ENCODE assay signal across 1 cellular context in the genomic region with DNA sequence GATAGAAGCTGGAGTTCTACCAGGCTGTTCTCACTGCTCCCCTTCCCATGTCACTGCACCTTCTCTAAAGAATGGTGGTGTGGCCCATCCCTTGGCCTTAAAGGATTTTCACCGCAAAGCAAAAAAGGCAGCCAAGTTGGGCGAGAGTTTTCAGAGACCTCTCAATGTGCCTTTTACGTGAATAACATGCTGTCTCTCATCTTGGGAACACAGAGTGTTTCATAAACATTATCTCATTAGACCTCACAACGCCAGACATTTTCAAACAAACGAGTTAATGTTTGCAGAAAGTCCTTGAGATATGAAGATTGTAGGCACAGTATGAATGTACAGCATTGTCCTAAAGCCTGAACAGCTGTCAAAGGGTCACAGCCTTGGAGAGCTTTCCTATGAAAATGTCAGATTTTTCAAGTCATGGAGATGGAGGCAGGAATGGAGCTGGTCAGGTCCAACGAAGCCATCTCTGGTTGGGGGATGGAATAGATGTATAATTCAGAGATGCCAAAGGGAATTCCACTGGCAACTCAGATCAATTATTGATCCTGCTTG.
A peak's percentile ranks its signal among the peaks of the same experiment; 100 is the strongest.
TF ChIP-seq lines count a peak whose summit lies in the region.

No MANE protein-coding gene starts in this region.

TF ChIP-seq in HepG2, 621 proteins besides CTCF, POLR2A, EP300 and RAD21 (continues in another document):
- TF ChIP-seq, protein P1, sequence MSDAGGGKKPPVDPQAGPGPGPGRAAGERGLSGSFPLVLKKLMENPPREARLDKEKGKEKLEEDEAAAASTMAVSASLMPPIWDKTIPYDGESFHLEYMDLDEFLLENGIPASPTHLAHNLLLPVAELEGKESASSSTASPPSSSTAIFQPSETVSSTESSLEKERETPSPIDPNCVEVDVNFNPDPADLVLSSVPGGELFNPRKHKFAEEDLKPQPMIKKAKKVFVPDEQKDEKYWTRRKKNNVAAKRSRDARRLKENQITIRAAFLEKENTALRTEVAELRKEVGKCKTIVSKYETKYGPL (CRISPR knock-in tag; IDR thresholded peaks at IDR 0.05) = 0 out of 2 replicates have a peak, but pooled peaks have one; percentile 58
- TF ChIP-seq RFXANK (CRISPR knock-in tag; IDR thresholded peaks at IDR 0.05) (0 out of 2 replicates have a peak, but pooled peaks have one; percentile 32), ZFY (CRISPR knock-in tag; IDR thresholded peaks at IDR 0.05) (peak; percentile 66), WIZ (CRISPR knock-in tag; IDR thresholded peaks at IDR 0.05) (no peak), ZNF792 (CRISPR knock-in tag; IDR thresholded peaks at IDR 0.05) (peak; percentile 64; the same call in 1 of the 2 replicates), ZNF350 (CRISPR knock-in tag; IDR thresholded peaks at IDR 0.05; ENCODE audit: borderline replicate concordance, low read depth) (peak; percentile 47; the same call in 1 of the 2 replicates), ZZZ3 (CRISPR knock-in tag; IDR thresholded peaks at IDR 0.05; ENCODE audit: borderline replicate concordance) (no peak), ZMYM4 (CRISPR knock-in tag; IDR thresholded peaks at IDR 0.05) (peak; percentile 88), JUN (CRISPR knock-in tag; IDR thresholded peaks at IDR 0.05) (peak; percentile 61), RBFOX2 (IDR thresholded peaks at IDR 0.05; ENCODE audit: low read depth, low read length) (peak; percentile 39; the same call in 1 of the 2 replicates), ZNF766 (CRISPR knock-in tag; IDR thresholded peaks at IDR 0.05; ENCODE audit: borderline replicate concordance) (0 out of 2 replicates have a peak, but pooled peaks have one; percentile 59), ZNF337 (CRISPR knock-in tag; IDR thresholded peaks at IDR 0.05; ENCODE audit: borderline replicate concordance, low read depth) (peak; percentile 56; the same call in 1 of the 2 replicates), ZNF616 (CRISPR knock-in tag; IDR thresholded peaks at IDR 0.05; ENCODE audit: low read depth) (no peak), NONO (IDR thresholded peaks at IDR 0.05) (no peak), NONO (CRISPR knock-in tag; conservative IDR thresholded peaks at IDR 0.05) (no peak; the same call in 1 of the 2 replicates), KLF16 (CRISPR knock-in tag; IDR thresholded peaks at IDR 0.05) (peak in 1 of 2 experiments; percentile 91; a peak in 2 of 4 replicates), ZNF264 (CRISPR knock-in tag; IDR thresholded peaks at IDR 0.05) (peak; percentile 65; the same call in 1 of the 2 replicates), ASH2L (IDR thresholded peaks at IDR 0.05; ENCODE audit: insufficient read length, low read depth, low read length) (peak; percentile 83), SOX6 (IDR thresholded peaks at IDR 0.05) (no peak), SOX6 (CRISPR knock-in tag; IDR thresholded peaks at IDR 0.05) (peak; percentile 97), SKI (IDR thresholded peaks at IDR 0.05; ENCODE audit: partially characterized antibody) (peak; percentile 72), TCF12 (IDR thresholded peaks at IDR 0.05) (no peak), TCF12 (CRISPR knock-in tag; IDR thresholded peaks at IDR 0.05) (no peak), SIN3B (IDR thresholded peaks at IDR 0.05; ENCODE audit: low read length) (no peak), MIER3 (CRISPR knock-in tag; IDR thresholded peaks at IDR 0.05; ENCODE audit: borderline replicate concordance) (0 out of 2 replicates have a peak, but pooled peaks have one; percentile 36), ZBTB42 (CRISPR knock-in tag; IDR thresholded peaks at IDR 0.05) (no peak), FOXO1 (CRISPR knock-in tag; IDR thresholded peaks at IDR 0.05) (peak; percentile 72), TEAD2 (CRISPR knock-in tag; IDR thresholded peaks at IDR 0.05) (no peak), ZNF652 (CRISPR knock-in tag; IDR thresholded peaks at IDR 0.05; ENCODE audit: borderline replicate concordance, low read depth) (peak; percentile 56; the same call in 1 of the 2 replicates), STAG1 (CRISPR knock-in tag; IDR thresholded peaks at IDR 0.05) (peak; percentile 8), ZNF629 (CRISPR knock-in tag; conservative IDR thresholded peaks at IDR 0.05) (0 out of 2 replicates have a peak, but pooled peaks have one; percentile 24), PPARG (CRISPR knock-in tag; conservative IDR thresholded peaks at IDR 0.05) (peak; percentile 80; the same call in 1 of the 2 replicates), NFYB (CRISPR knock-in tag; IDR thresholded peaks at IDR 0.05) (no peak), BCL6 (CRISPR knock-in tag; IDR thresholded peaks at IDR 0.05) (peak; percentile 93), ZNF160 (CRISPR knock-in tag; IDR thresholded peaks at IDR 0.05) (no peak), ZBTB7B (CRISPR knock-in tag; IDR thresholded peaks at IDR 0.05) (peak; percentile 63; the same call in 1 of the 2 replicates)
- TF ChIP-seq, protein P2, sequence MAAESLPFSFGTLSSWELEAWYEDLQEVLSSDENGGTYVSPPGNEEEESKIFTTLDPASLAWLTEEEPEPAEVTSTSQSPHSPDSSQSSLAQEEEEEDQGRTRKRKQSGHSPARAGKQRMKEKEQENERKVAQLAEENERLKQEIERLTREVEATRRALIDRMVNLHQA (CRISPR knock-in tag; IDR thresholded peaks at IDR 0.05) = no peak
- TF ChIP-seq, protein P3, sequence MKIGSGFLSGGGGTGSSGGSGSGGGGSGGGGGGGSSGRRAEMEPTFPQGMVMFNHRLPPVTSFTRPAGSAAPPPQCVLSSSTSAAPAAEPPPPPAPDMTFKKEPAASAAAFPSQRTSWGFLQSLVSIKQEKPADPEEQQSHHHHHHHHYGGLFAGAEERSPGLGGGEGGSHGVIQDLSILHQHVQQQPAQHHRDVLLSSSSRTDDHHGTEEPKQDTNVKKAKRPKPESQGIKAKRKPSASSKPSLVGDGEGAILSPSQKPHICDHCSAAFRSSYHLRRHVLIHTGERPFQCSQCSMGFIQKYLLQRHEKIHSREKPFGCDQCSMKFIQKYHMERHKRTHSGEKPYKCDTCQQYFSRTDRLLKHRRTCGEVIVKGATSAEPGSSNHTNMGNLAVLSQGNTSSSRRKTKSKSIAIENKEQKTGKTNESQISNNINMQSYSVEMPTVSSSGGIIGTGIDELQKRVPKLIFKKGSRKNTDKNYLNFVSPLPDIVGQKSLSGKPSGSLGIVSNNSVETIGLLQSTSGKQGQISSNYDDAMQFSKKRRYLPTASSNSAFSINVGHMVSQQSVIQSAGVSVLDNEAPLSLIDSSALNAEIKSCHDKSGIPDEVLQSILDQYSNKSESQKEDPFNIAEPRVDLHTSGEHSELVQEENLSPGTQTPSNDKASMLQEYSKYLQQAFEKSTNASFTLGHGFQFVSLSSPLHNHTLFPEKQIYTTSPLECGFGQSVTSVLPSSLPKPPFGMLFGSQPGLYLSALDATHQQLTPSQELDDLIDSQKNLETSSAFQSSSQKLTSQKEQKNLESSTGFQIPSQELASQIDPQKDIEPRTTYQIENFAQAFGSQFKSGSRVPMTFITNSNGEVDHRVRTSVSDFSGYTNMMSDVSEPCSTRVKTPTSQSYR (CRISPR knock-in tag; IDR thresholded peaks at IDR 0.05; ENCODE audit: borderline replicate concordance) = peak; percentile 78
- TF ChIP-seq, protein P4, sequence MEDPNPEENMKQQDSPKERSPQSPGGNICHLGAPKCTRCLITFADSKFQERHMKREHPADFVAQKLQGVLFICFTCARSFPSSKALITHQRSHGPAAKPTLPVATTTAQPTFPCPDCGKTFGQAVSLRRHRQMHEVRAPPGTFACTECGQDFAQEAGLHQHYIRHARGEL (CRISPR knock-in tag; IDR thresholded peaks at IDR 0.05) = no peak
- TF ChIP-seq, protein P5, sequence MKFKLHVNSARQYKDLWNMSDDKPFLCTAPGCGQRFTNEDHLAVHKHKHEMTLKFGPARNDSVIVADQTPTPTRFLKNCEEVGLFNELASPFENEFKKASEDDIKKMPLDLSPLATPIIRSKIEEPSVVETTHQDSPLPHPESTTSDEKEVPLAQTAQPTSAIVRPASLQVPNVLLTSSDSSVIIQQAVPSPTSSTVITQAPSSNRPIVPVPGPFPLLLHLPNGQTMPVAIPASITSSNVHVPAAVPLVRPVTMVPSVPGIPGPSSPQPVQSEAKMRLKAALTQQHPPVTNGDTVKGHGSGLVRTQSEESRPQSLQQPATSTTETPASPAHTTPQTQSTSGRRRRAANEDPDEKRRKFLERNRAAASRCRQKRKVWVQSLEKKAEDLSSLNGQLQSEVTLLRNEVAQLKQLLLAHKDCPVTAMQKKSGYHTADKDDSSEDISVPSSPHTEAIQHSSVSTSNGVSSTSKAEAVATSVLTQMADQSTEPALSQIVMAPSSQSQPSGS (CRISPR knock-in tag; IDR thresholded peaks at IDR 0.05) = peak; percentile 76
- TF ChIP-seq, protein P6, sequence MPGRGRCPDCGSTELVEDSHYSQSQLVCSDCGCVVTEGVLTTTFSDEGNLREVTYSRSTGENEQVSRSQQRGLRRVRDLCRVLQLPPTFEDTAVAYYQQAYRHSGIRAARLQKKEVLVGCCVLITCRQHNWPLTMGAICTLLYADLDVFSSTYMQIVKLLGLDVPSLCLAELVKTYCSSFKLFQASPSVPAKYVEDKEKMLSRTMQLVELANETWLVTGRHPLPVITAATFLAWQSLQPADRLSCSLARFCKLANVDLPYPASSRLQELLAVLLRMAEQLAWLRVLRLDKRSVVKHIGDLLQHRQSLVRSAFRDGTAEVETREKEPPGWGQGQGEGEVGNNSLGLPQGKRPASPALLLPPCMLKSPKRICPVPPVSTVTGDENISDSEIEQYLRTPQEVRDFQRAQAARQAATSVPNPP (CRISPR knock-in tag; IDR thresholded peaks at IDR 0.05) = peak; percentile 77; the same call in 1 of the 2 replicates
- TF ChIP-seq, protein P7, sequence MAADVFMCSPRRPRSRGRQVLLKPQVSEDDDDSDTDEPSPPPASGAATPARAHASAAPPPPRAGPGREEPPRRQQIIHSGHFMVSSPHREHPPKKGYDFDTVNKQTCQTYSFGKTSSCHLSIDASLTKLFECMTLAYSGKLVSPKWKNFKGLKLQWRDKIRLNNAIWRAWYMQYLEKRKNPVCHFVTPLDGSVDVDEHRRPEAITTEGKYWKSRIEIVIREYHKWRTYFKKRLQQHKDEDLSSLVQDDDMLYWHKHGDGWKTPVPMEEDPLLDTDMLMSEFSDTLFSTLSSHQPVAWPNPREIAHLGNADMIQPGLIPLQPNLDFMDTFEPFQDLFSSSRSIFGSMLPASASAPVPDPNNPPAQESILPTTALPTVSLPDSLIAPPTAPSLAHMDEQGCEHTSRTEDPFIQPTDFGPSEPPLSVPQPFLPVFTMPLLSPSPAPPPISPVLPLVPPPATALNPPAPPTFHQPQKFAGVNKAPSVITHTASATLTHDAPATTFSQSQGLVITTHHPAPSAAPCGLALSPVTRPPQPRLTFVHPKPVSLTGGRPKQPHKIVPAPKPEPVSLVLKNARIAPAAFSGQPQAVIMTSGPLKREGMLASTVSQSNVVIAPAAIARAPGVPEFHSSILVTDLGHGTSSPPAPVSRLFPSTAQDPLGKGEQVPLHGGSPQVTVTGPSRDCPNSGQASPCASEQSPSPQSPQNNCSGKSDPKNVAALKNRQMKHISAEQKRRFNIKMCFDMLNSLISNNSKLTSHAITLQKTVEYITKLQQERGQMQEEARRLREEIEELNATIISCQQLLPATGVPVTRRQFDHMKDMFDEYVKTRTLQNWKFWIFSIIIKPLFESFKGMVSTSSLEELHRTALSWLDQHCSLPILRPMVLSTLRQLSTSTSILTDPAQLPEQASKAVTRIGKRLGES (CRISPR knock-in tag; IDR thresholded peaks at IDR 0.05; ENCODE audit: borderline replicate concordance) = no peak
- TF ChIP-seq, protein P8, sequence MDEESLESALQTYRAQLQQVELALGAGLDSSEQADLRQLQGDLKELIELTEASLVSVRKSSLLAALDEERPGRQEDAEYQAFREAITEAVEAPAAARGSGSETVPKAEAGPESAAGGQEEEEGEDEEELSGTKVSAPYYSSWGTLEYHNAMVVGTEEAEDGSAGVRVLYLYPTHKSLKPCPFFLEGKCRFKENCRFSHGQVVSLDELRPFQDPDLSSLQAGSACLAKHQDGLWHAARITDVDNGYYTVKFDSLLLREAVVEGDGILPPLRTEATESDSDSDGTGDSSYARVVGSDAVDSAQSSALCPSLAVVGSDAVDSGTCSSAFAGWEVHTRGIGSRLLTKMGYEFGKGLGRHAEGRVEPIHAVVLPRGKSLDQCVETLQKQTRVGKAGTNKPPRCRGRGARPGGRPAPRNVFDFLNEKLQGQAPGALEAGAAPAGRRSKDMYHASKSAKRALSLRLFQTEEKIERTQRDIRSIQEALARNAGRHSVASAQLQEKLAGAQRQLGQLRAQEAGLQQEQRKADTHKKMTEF (CRISPR knock-in tag; IDR thresholded peaks at IDR 0.05) = peak; percentile 93
- TF ChIP-seq, protein P9, sequence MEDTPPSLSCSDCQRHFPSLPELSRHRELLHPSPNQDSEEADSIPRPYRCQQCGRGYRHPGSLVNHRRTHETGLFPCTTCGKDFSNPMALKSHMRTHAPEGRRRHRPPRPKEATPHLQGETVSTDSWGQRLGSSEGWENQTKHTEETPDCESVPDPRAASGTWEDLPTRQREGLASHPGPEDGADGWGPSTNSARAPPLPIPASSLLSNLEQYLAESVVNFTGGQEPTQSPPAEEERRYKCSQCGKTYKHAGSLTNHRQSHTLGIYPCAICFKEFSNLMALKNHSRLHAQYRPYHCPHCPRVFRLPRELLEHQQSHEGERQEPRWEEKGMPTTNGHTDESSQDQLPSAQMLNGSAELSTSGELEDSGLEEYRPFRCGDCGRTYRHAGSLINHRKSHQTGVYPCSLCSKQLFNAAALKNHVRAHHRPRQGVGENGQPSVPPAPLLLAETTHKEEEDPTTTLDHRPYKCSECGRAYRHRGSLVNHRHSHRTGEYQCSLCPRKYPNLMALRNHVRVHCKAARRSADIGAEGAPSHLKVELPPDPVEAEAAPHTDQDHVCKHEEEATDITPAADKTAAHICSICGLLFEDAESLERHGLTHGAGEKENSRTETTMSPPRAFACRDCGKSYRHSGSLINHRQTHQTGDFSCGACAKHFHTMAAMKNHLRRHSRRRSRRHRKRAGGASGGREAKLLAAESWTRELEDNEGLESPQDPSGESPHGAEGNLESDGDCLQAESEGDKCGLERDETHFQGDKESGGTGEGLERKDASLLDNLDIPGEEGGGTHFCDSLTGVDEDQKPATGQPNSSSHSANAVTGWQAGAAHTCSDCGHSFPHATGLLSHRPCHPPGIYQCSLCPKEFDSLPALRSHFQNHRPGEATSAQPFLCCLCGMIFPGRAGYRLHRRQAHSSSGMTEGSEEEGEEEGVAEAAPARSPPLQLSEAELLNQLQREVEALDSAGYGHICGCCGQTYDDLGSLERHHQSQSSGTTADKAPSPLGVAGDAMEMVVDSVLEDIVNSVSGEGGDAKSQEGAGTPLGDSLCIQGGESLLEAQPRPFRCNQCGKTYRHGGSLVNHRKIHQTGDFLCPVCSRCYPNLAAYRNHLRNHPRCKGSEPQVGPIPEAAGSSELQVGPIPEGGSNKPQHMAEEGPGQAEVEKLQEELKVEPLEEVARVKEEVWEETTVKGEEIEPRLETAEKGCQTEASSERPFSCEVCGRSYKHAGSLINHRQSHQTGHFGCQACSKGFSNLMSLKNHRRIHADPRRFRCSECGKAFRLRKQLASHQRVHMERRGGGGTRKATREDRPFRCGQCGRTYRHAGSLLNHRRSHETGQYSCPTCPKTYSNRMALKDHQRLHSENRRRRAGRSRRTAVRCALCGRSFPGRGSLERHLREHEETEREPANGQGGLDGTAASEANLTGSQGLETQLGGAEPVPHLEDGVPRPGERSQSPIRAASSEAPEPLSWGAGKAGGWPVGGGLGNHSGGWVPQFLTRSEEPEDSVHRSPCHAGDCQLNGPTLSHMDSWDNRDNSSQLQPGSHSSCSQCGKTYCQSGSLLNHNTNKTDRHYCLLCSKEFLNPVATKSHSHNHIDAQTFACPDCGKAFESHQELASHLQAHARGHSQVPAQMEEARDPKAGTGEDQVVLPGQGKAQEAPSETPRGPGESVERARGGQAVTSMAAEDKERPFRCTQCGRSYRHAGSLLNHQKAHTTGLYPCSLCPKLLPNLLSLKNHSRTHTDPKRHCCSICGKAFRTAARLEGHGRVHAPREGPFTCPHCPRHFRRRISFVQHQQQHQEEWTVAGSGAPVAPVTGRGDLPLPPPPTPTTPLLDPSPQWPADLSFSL (CRISPR knock-in tag; IDR thresholded peaks at IDR 0.05) = peak; percentile 55; the same call in 1 of the 2 replicates
